17 cellular contexts compared by ENCODE assay signal in the genomic region with DNA sequence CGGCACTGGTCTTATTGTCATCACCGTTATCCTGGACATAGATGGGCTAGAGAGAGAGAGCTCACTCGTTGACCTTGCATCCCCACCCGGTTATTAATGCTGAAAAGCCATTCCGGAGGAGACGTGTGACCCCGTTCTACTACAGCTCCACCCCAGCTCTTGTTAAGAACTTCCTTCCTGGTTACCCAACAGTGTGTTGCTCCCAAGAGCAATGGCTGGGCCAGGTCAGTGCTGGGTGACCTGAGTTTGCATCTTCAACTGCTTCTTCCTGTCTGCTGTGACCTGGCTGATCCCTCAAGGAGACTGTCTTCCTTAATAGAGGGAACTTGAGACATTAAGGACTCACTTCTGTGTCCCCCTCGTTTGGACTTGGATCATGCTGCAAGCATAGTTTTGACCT.
"Had no signal": no experiment of that assay in that cellular context is flagged by ENCODE, and none has a peak within 500 bp of the region (broad histone marks: within the 10 kb centered on the region; RNA-seq: fewer than 3 reads in every experiment).

No MANE protein-coding gene starts in this region.

- H3K36me3 Mint-ChIP-seq: activated naive CD4-positive, alpha-beta T cell treated with anti-CD3 and anti-CD28 coated beads, Interleukin-2, amount 50 U/mL, for 24 hours had no signal

- H3K36me3 ChIP-seq: ascending aorta, WERI-Rb-1 had no signal

- ATAC-seq: activated T-cell treated with anti-CD3 and anti-CD28 coated beads, Interleukin-2, amount 50 U/mL, for 72 hours; left ventricle myocardium superior had no signal

- DNase-seq: activated CD4-positive, alpha-beta T cell treated with anti-CD3 and anti-CD28 coated beads for 1 hour; activated effector memory CD4-positive, alpha-beta T cell treated with anti-CD3 and anti-CD28 coated beads, Interleukin-2, amount 50 U/mL, for 16 hours; activated T-cell treated with anti-CD3 and anti-CD28 coated beads, Interleukin-2, amount 50 U/mL, for 72 hours; erythroblast; head of caudate nucleus; kidney; left ventricle myocardium superior; mesendoderm; occipital lobe; retina; stimulated activated CD8-positive, alpha-beta memory T cell treated with anti-CD3 and anti-CD28 coated beads, Interleukin-4, amount 100 ng/mL, for 48 hours; stimulated activated naive CD4-positive, alpha-beta T cell; WERI-Rb-1 had no signal

- H3K9me3 Mint-ChIP-seq: activated naive CD4-positive, alpha-beta T cell treated with anti-CD3 and anti-CD28 coated beads, Interleukin-2, amount 50 U/mL, for 24 hours; activated T-cell treated with anti-CD3 and anti-CD28 coated beads, Interleukin-2, amount 50 U/mL, for 72 hours; nephron had no signal

- H3K27ac ChIP-seq: ascending aorta, coronary artery, WERI-Rb-1 had no signal

- H3K27ac Mint-ChIP-seq: activated naive CD4-positive, alpha-beta T cell treated with anti-CD3 and anti-CD28 coated beads, Interleukin-2, amount 50 U/mL, for 24 hours; activated T-cell treated with anti-CD3 and anti-CD28 coated beads, Interleukin-2, amount 50 U/mL, for 72 hours; nephron had no signal

- H3K4me1 ChIP-seq: ascending aorta had no signal

- H3K27me3 Mint-ChIP-seq: activated naive CD4-positive, alpha-beta T cell treated with anti-CD3 and anti-CD28 coated beads, Interleukin-2, amount 50 U/mL, for 24 hours had no signal

- H3K4me3 ChIP-seq: ascending aorta, coronary artery had no signal

- H3K9me3 ChIP-seq: ascending aorta had no signal

- H3K4me3 Mint-ChIP-seq: activated naive CD4-positive, alpha-beta T cell treated with anti-CD3 and anti-CD28 coated beads, Interleukin-2, amount 50 U/mL, for 24 hours; activated T-cell treated with anti-CD3 and anti-CD28 coated beads, Interleukin-2, amount 50 U/mL, for 72 hours; nephron had no signal
